In the genomic region with DNA sequence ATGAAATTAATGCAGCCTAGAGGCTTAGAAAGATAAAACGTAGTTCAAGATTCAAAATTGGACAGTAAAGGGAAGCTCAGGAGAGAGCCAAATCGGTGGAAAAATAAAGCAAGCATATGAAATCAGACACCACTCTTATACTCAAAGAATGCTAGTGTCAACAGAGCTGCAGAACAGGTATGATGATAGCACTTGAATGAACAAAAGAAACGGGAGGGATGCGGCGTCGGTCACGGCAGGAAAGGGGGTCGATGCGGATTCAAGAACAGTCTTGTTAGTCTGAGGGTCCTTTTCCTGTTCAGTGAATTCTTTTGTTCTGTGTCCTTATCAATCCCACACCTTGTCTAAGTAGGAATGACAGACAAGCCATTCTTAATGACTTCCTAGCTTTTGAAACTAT, we compare ENCODE assay signal across 17 cellular contexts.
DNase-seq lines count a peak whose midpoint lies in the region; ATAC-seq and TF ChIP-seq lines count a peak whose summit lies in the region.
"Had no signal": no experiment of that assay in that cellular context is flagged by ENCODE, and none has a peak within 500 bp of the region (broad histone marks: within the 10 kb centered on the region; RNA-seq: fewer than 3 reads in every experiment).

No MANE protein-coding gene starts in this region.

- H3K36me3 Mint-ChIP-seq in activated CD8-positive, alpha-beta memory T cell treated with anti-CD3 and anti-CD28 coated beads, Interleukin-2, amount 10 ng/mL, durations not matched to agents 7 days and 5 days, result no peaks in the 10 kb centered on the region

- H3K4me3 ChIP-seq in LNCaP clone FGC (ENCODE audit: low read depth, low read length) (no peak overlapping the region), foreskin fibroblast (ENCODE audit: low read depth in 1 of 2, low read length in 2 of 2) (no peak overlapping the region)
- H3K4me3 ChIP-seq: pancreas had no signal

- peaks cover 3% of the 10 kb centered on the region for H3K4me1 ChIP-seq in foreskin keratinocyte
- H3K4me1 ChIP-seq: pancreas had no signal

- peak; percentile 41 for DNase-seq in COLO668 (lab: John Stamatoyannopoulos, UW; ENCODE audit: unreplicated experiment)
- peak; percentile 18 for DNase-seq in LNCaP clone FGC (ENCODE audit: low read depth)
- DNase-seq in NCI-H69 (lab: John Stamatoyannopoulos, UW), result peak; percentile 46
- peak in 1 of 2 donors; percentile 21 for DNase-seq in foreskin keratinocyte
- no peak for DNase-seq in foreskin fibroblast
- no peak for DNase-seq in activated CD8-positive, alpha-beta memory T cell treated with anti-CD3 and anti-CD28 coated beads, Interleukin-2, amount 10 ng/mL, durations not matched to agents 7 days and 5 days
- DNase-seq: activated CD4-positive, alpha-beta T cell treated with anti-CD3 and anti-CD28 coated beads for 36 hours; activated T-cell treated with anti-CD3 and anti-CD28 coated beads, Interleukin-2, amount 50 U/mL, for 48 hours; GOT3; immature natural killer cell; KG1; midbrain; NCI-H446; pancreas; T-helper 1 cell had no signal

- H3K27me3 Mint-ChIP-seq in activated CD8-positive, alpha-beta memory T cell treated with anti-CD3 and anti-CD28 coated beads, Interleukin-2, amount 10 ng/mL, durations not matched to agents 7 days and 5 days, result no peaks in the 10 kb centered on the region
- H3K27me3 Mint-ChIP-seq: activated CD4-positive, alpha-beta T cell treated with anti-CD3 and anti-CD28 coated beads for 36 hours had no signal

- ATAC-seq in foreskin keratinocyte (peak; percentile 33), HG02571 (IDR thresholded peaks at IDR 0.05; ENCODE audit: unreplicated experiment) (no peak), HG03342 (IDR thresholded peaks at IDR 0.05; ENCODE audit: unreplicated experiment) (no peak)
- ATAC-seq in activated CD8-positive, alpha-beta memory T cell treated with anti-CD3 and anti-CD28 coated beads, Interleukin-2, amount 10 ng/mL, durations not matched to agents 7 days and 5 days, result no peak
- ATAC-seq: activated CD4-positive, alpha-beta T cell treated with anti-CD3 and anti-CD28 coated beads for 36 hours had no signal

- CTCF ChIA-PET in activated CD8-positive, alpha-beta memory T cell treated with anti-CD3 and anti-CD28 coated beads, Interleukin-2, amount 10 ng/mL, durations not matched to agents 7 days and 5 days (lab: Charles Lee), result no interaction called here

- TF ChIP-seq CTCF in LNCaP clone FGC (IDR thresholded peaks at IDR 0.05; ENCODE audit: control insufficient read depth, extremely low read depth, insufficient read depth) (no peak), foreskin keratinocyte (conservative IDR thresholded peaks at IDR 0.05) (no peak), foreskin fibroblast (IDR thresholded peaks at IDR 0.05; ENCODE audit: low read depth, low read length) (no peak)

- no peaks in the 10 kb centered on the region for H3K9me3 Mint-ChIP-seq in activated CD8-positive, alpha-beta memory T cell treated with anti-CD3 and anti-CD28 coated beads, Interleukin-2, amount 10 ng/mL, durations not matched to agents 7 days and 5 days (ENCODE audit: low read depth)
- H3K9me3 Mint-ChIP-seq: immature natural killer cell had no signal

- H3K4me1 Mint-ChIP-seq in activated CD8-positive, alpha-beta memory T cell treated with anti-CD3 and anti-CD28 coated beads, Interleukin-2, amount 10 ng/mL, durations not matched to agents 7 days and 5 days, result no peaks in the 10 kb centered on the region
- H3K4me1 Mint-ChIP-seq: activated CD4-positive, alpha-beta T cell treated with anti-CD3 and anti-CD28 coated beads for 36 hours; immature natural killer cell had no signal

- no peak overlapping the region for H3K27ac Mint-ChIP-seq in activated CD8-positive, alpha-beta memory T cell treated with anti-CD3 and anti-CD28 coated beads, Interleukin-2, amount 10 ng/mL, durations not matched to agents 7 days and 5 days
- H3K27ac Mint-ChIP-seq: activated CD4-positive, alpha-beta T cell treated with anti-CD3 and anti-CD28 coated beads for 36 hours; immature natural killer cell had no signal

- H3K27me3 ChIP-seq in foreskin keratinocyte, result no peaks in the 10 kb centered on the region
- H3K27me3 ChIP-seq: pancreas had no signal

- peak overlapping the region; percentile 33 for H3K27ac ChIP-seq in foreskin keratinocyte

- H3K4me3 Mint-ChIP-seq in activated CD8-positive, alpha-beta memory T cell treated with anti-CD3 and anti-CD28 coated beads, Interleukin-2, amount 10 ng/mL, durations not matched to agents 7 days and 5 days, result no peak overlapping the region
- H3K4me3 Mint-ChIP-seq: activated CD4-positive, alpha-beta T cell treated with anti-CD3 and anti-CD28 coated beads for 36 hours; immature natural killer cell had no signal

Comparison
In these comparisons a context has a peak if more than half of its experiments do, and no peak if none do; other contexts are left out.
1. DNase-seq: peak in COLO668 (single experiment), LNCaP clone FGC (single experiment) and NCI-H69 (single experiment); none in foreskin fibroblast (0 of 2) and activated CD8-positive, alpha-beta memory T cell treated with anti-CD3 and anti-CD28 coated beads, Interleukin-2, amount 10 ng/mL, durations not matched to agents 7 days and 5 days (single experiment).